In the genomic region with DNA sequence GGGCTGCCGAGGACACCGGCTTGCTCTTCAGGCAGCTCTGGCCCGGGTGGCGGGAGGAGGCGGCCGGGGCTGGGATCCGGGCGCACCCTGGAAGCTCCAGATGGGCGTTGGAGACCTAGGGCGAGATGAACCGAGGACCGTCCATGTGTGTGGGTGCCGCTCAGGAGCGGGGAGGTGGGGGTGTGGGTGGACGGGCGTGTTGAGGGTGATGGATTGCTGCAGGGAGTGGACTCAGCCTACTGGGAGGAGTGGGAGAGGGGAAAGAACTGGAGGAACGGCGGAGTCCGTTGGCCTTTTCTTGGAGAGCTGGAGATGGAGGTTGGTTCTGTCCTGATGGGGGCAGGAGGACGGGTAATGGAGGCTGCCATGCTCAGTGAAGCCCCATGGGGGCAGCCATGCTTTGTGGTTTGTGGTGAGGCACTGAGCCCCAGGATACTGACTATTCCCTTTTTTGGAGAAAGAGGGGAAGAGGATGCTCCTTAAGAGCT, we compare ENCODE assay signal across 8 cellular contexts. TPM values are rescaled to one million over a fixed set of nuclear protein-coding genes. Genes with fewer than 3 reads are reported as not detected.
DNase-seq lines count a peak whose midpoint lies in the region; ATAC-seq and TF ChIP-seq lines count a peak whose summit lies in the region.

No MANE protein-coding gene starts in this region.

- DNase-seq in NCI-H146 (lab: John Stamatoyannopoulos, UW) (peak; percentile 57), NCI-H146 treated with DMSO at 0.1 percent for 48 hours (lab: John Stamatoyannopoulos, UW; ENCODE audit: unreplicated experiment) (no peak), HT-29 (ENCODE audit: low spot score) (peak; percentile 42), left cardiac atrium (no peak), sciatic nerve (ENCODE audit: low spot score) (no peak)

- peak; percentile 40; the same call in 1 of the 2 replicates for TF ChIP-seq CTCF in WI38 (IDR thresholded peaks at IDR 0.05; ENCODE audit: low read depth, low read length)

- intact Hi-C loops in left cardiac atrium (cut with DNase I), result loop anchor here in 1 of 2 donors (10.0 kb wide), 1 partner anchor 322 kb away; no protein-coding TSS in a partner anchor
- intact Hi-C loops in sciatic nerve (cut with DNase I), result loop anchor here (10.0 kb wide), 1 partner anchor 312 kb away; no protein-coding TSS in a partner anchor

- 0 out of 2 replicates have a peak overlapping the region, but pooled peaks have one; percentile 12 for H3K4me3 ChIP-seq in WI38 (ENCODE audit: low read depth, low read length)

- ATAC-seq in left cardiac atrium (peak; percentile 30 to 34), sciatic nerve (peak; percentile 50), HG03378 (IDR thresholded peaks at IDR 0.05; ENCODE audit: unreplicated experiment) (no peak), GM21381 (IDR thresholded peaks at IDR 0.05; ENCODE audit: unreplicated experiment) (no peak)

RNA-seq across cellular contexts. Expression of a gene that starts 27.1 kb away (rescaled TPM):
- 5.2 and 7.4 TPM in 2 replicates for total RNA-seq in HT-29 (2014; rRNA removed; shearing (Covaris generic))
- total RNA-seq in left cardiac atrium, result 10 to 100 TPM; 30.7 to 37.8 TPM
- 34.2 TPM for total RNA-seq in sciatic nerve

RNA-seq across cellular contexts. Expression of a gene that starts 33.2 kb away (rescaled TPM):
- total RNA-seq in HT-29 (2014; rRNA removed; shearing (Covaris generic)), result 289 and 300 TPM in 2 replicates
- 100 to 1,000 TPM; 356 to 364 TPM for total RNA-seq in left cardiac atrium
- 123 TPM for total RNA-seq in sciatic nerve

RNA-seq across cellular contexts. Expression of a gene that starts 43.2 kb away (rescaled TPM):
- 1.2 and 2.0 TPM in 2 replicates for total RNA-seq in HT-29 (2014; rRNA removed; shearing (Covaris generic))
- 10 to 100 TPM in 1 of 2 donors, 1 to 10 TPM in 1; 7.0 to 11.7 TPM for total RNA-seq in left cardiac atrium
- total RNA-seq in sciatic nerve, result 20.6 TPM

Comparison
In these comparisons a context has a peak if more than half of its experiments do, and no peak if none do; other contexts are left out.
1. DNase-seq: peak in NCI-H146 (single experiment) and HT-29 (single experiment); none in NCI-H146 treated with DMSO at 0.1 percent for 48 hours (single experiment), left cardiac atrium (single experiment) and sciatic nerve (single experiment).
2. ATAC-seq: peak in left cardiac atrium (2 of 2) and sciatic nerve (single experiment); none in HG03378 (single experiment) and GM21381 (single experiment).